In genomic region chr7:50653997-50654425, GRCh38 we compare ENCODE assay signal across 10 cellular contexts.
DNase-seq lines count a peak whose midpoint lies in the region; ATAC-seq, FAIRE-seq and TF ChIP-seq lines count a peak whose summit lies in the region.
"Had no signal": no experiment of that assay in that cellular context is flagged by ENCODE, and none has a peak within 500 bp of the region (broad histone marks: within the 10 kb centered on the region; RNA-seq: fewer than 3 reads in every experiment).

No MANE protein-coding gene starts in this region.

- TF ChIP-seq CTCF in heart right ventricle (IDR thresholded peaks at IDR 0.05): no peak
- TF ChIP-seq CTCF in pancreas (IDR thresholded peaks at IDR 0.05): no peak
- no peak for TF ChIP-seq CTCF in smooth muscle cell (IDR thresholded peaks at IDR 0.05; ENCODE audit: borderline replicate concordance, insufficient read depth, poor library complexity, severe bottlenecking)

- H3K27me3 ChIP-seq in heart right ventricle (no peaks in the 10 kb centered on the region), pancreas (no peaks in the 10 kb centered on the region), smooth muscle cell (ENCODE audit: low read depth) (no peaks in the 10 kb centered on the region)

- H3K27ac Mint-ChIP-seq in activated T-helper 17 cell treated with anti-CD3 and anti-CD28 coated beads, Interleukin-2, amount 50 U/mL, for 72 hours: no peak overlapping the region
- H3K27ac Mint-ChIP-seq: progenitor cell of endocrine pancreas had no signal

- no peaks in the 10 kb centered on the region for H3K27me3 Mint-ChIP-seq in activated T-helper 17 cell treated with anti-CD3 and anti-CD28 coated beads, Interleukin-2, amount 50 U/mL, for 72 hours
- H3K27me3 Mint-ChIP-seq: progenitor cell of endocrine pancreas had no signal

- no peak overlapping the region for H3K4me3 Mint-ChIP-seq in activated T-helper 17 cell treated with anti-CD3 and anti-CD28 coated beads, Interleukin-2, amount 50 U/mL, for 72 hours

- intact Hi-C loops in heart right ventricle (cut with DNase I): loop anchor here in 2 of 10 donors (2.0 to 10.0 kb wide), 2 partner anchors 33 to 141 kb away; no protein-coding TSS in a partner anchor
- intact Hi-C loops in pancreas (cut with DNase I): no loop called here

- no peaks in the 10 kb centered on the region for H3K4me1 Mint-ChIP-seq in activated T-helper 17 cell treated with anti-CD3 and anti-CD28 coated beads, Interleukin-2, amount 50 U/mL, for 72 hours

- H3K9me3 ChIP-seq in heart right ventricle (no peaks in the 10 kb centered on the region), pancreas (no peaks in the 10 kb centered on the region), smooth muscle cell (replicated peaks; ENCODE audit: low read depth) (no peaks in the 10 kb centered on the region)

- H3K4me3 ChIP-seq in heart right ventricle (no peak overlapping the region), pancreas (no peak overlapping the region), urinary bladder (ENCODE audit: low read depth, low read length) (no peak overlapping the region), smooth muscle cell (no peak overlapping the region)

- no peak overlapping the region for H3K4me2 ChIP-seq in smooth muscle cell

- peak; percentile 72 to 85 (median 78) for ATAC-seq in heart right ventricle
- peak in 3 of 4 donors; percentile 15 to 47 (median 43) for ATAC-seq in pancreas
- no peak for ATAC-seq in activated T-helper 17 cell treated with anti-CD3 and anti-CD28 coated beads, Interleukin-2, amount 50 U/mL, for 72 hours (replicated peaks)

- FAIRE-seq in pancreas (lab: Jason Lieb, UNC): no peak
- FAIRE-seq: kidney had no signal

- H3K4me1 ChIP-seq in heart right ventricle (peaks cover 51 to 89% (median 76%) of the 10 kb centered on the region in 9 donors), pancreas (no peaks in the 10 kb centered on the region), urinary bladder (ENCODE audit: insufficient read depth) (no peaks in the 10 kb centered on the region), smooth muscle cell (ENCODE audit: low read depth) (no peaks in the 10 kb centered on the region)

- WGBS in heart right ventricle, 2 donors: 45 to 60% methylated on average over 9 of the region's 9 CpGs
- 81 to 82% methylated on average over 9 of the region's 9 CpGs for WGBS in pancreas, 2 donors
- WGBS in urinary bladder: 33% methylated on average over 9 of the region's 9 CpGs
- 82% methylated on average over 9 of the region's 9 CpGs for WGBS in smooth muscle cell (ENCODE audit: low lambda C conversion rate)

- DNase-seq in caudate nucleus (lab: John Stamatoyannopoulos, UW) (no peak), heart right ventricle (peak in 1 of 2 donors; percentile 77), pancreas (no peak), smooth muscle cell (lab: John Stamatoyannopoulos, UW; ENCODE audit: unreplicated experiment) (no peak)
- DNase-seq in stimulated activated naive CD4-positive, alpha-beta T cell treated with Interleukin-2 at 50 U/mL for 16 hours (lab: John Stamatoyannopoulos, UW): no peak
- DNase-seq: kidney, NCI-H345 had no signal

- H2AFZ ChIP-seq in smooth muscle cell (ENCODE audit: low read depth): no peak overlapping the region

- H3K36me3 Mint-ChIP-seq in activated T-helper 17 cell treated with anti-CD3 and anti-CD28 coated beads, Interleukin-2, amount 50 U/mL, for 72 hours (ENCODE audit: low read depth): no peaks in the 10 kb centered on the region

- no peaks in the 10 kb centered on the region for H3K9me3 Mint-ChIP-seq in activated T-helper 17 cell treated with anti-CD3 and anti-CD28 coated beads, Interleukin-2, amount 50 U/mL, for 72 hours

- no peak overlapping the region for H3K9ac ChIP-seq in smooth muscle cell (ENCODE audit: low read depth)

- H3K36me3 ChIP-seq in heart right ventricle: peaks cover 0 to 19% (median 0%) of the 10 kb centered on the region in 9 donors
- H3K36me3 ChIP-seq in pancreas: peaks cover 0 to 9% (median 0%) of the 10 kb centered on the region in 3 donors
- no peaks in the 10 kb centered on the region for H3K36me3 ChIP-seq in urinary bladder (ENCODE audit: insufficient read depth)
- H3K36me3 ChIP-seq in smooth muscle cell (ENCODE audit: low read depth): no peaks in the 10 kb centered on the region

- peaks cover 32% of the 10 kb centered on the region for H4K20me1 ChIP-seq in smooth muscle cell (ENCODE audit: low read depth)

- no peaks in the 10 kb centered on the region for H3K79me2 ChIP-seq in smooth muscle cell (ENCODE audit: low read depth)

- peak overlapping the region; percentile 24 for H3K27ac ChIP-seq in caudate nucleus (ENCODE audit: low read depth, low read length)
- peak overlapping the region; percentile 65 to 94 (median 72) for H3K27ac ChIP-seq in heart right ventricle
- peak overlapping the region in 1 of 4 donors; percentile 18 for H3K27ac ChIP-seq in pancreas
- H3K27ac ChIP-seq in urinary bladder (ENCODE audit: low read depth): peak overlapping the region; percentile 54
- no peak overlapping the region for H3K27ac ChIP-seq in smooth muscle cell (ENCODE audit: low read depth)

- peaks cover 4% of the 10 kb centered on the region for H3F3A ChIP-seq in smooth muscle cell (ENCODE audit: low read depth)
